Comparison of ENCODE assay signal across 22 cellular contexts in the genomic region with DNA sequence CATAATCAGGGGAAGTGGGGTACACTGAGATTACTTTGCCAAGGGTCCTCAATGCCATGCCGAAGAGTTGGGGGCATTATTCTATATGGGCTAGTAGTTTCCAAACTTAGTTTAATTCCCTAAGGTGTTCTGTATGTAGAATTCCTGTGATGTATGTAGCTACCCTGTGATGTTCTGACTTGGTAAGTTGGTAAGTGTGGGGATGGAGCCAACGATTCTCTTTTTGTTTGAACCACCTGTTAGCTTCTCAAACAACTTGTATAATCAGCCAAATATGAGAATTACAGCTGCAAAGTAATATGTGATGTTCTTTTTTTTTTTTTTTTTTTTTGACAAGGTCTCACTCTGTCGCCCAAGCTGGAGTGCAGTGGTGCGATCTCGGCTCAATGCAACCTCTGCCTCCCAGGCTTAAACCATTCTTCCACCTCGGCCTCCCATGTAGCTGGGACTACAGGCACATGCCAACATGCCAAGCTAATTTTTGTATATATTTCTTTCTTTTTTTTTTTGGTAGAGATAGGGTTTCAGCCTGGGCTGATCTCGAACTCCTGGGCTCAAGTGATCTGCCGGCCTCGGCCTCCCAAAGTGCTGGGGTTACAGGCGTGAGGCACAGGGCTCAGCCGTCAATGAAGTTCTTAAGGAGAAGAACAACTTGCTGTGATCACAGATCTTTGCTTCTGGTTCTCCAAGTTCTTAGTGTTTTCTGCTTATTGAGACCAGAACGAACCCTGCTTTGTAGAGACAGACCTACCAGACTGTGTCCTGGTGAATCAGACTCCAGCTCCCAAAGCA.
DNase-seq lines count a peak whose midpoint lies in the region; ATAC-seq, FAIRE-seq and TF ChIP-seq lines count a peak whose summit lies in the region.
"Had no signal": no experiment of that assay in that cellular context is flagged by ENCODE, and none has a peak within 500 bp of the region (broad histone marks: within the 10 kb centered on the region; RNA-seq: fewer than 3 reads in every experiment).

No MANE protein-coding gene starts in this region.

- no peak overlapping the region for H4K5ac ChIP-seq in mesendoderm (ENCODE audit: low read length)

- POLR2A ChIA-PET in CD4-positive, alpha-beta T cell (lab: Charles Lee) = no interaction called here

- H3K27me3 ChIP-seq in body of pancreas (no peaks in the 10 kb centered on the region), mesendoderm (ENCODE audit: insufficient read depth, low read length, poor library complexity) (no peaks in the 10 kb centered on the region), pancreas (no peaks in the 10 kb centered on the region)
- no peaks in the 10 kb centered on the region for H3K27me3 ChIP-seq in CD4-positive, alpha-beta T cell (ENCODE audit: control insufficient read depth, insufficient read depth, low read length)
- H3K27me3 ChIP-seq: BLaER1 had no signal

- H3K23ac ChIP-seq in mesendoderm (ENCODE audit: low read length) = no peak overlapping the region

- H3K36me3 ChIP-seq in body of pancreas (replicated peaks in 1 of 2; ENCODE audit: insufficient read depth in 1 of 2, low read depth in 2 of 2) (no peaks in the 10 kb centered on the region), mesendoderm (ENCODE audit: control insufficient read depth, insufficient read depth, low read length) (no peaks in the 10 kb centered on the region), pancreas (no peaks in the 10 kb centered on the region)
- H3K36me3 ChIP-seq: BLaER1 had no signal

- H3K9me3 Mint-ChIP-seq in CD4-positive, alpha-beta T cell = no peaks in the 10 kb centered on the region
- H3K9me3 Mint-ChIP-seq: CD8-positive, alpha-beta memory T cell had no signal

- ATAC-seq in body of pancreas = no peak
- ATAC-seq in pancreas = peak; percentile 47 to 90 (median 65)
- no peak for ATAC-seq in CD4-positive, alpha-beta T cell (ENCODE audit: poor library complexity)
- ATAC-seq: A549 had no signal

- WGBS in body of pancreas, 2 donors = 60 to 70% methylated on average over 12 of the region's 12 CpGs
- WGBS in mesendoderm (ENCODE audit: extremely low coverage, insufficient coverage, low lambda C conversion rate) = no CpG with 5 or more reads among the region's 12 CpGs
- WGBS in pancreas, 2 donors = 59 to 73% methylated on average over 12 of the region's 12 CpGs

- H3K4me1 Mint-ChIP-seq in CD4-positive, alpha-beta T cell (ENCODE audit: low read depth) = no peaks in the 10 kb centered on the region
- H3K4me1 Mint-ChIP-seq: CD4-positive, CD25-positive, alpha-beta regulatory T cell; CD8-positive, alpha-beta memory T cell had no signal

- no peak overlapping the region for H3K4me3 ChIP-seq in body of pancreas
- no peak overlapping the region for H3K4me3 ChIP-seq in mesendoderm (ENCODE audit: low read length)
- H3K4me3 ChIP-seq in pancreas = no peak overlapping the region
- H3K4me3 ChIP-seq: A549, BLaER1 had no signal

- DNase-seq in AG20443 (ENCODE audit: low spot score) (peak; percentile 9), body of pancreas (peak in 3 of 4 donors; percentile 25 to 35 (median 26)), mesendoderm (no peak), pancreas (peak in 3 of 6 donors; percentile 14 to 20 (median 18)), NCI-H1092 (lab: John Stamatoyannopoulos, UW) (no peak)
- no peak for DNase-seq in CD4-positive, alpha-beta T cell
- no peak for DNase-seq in activated CD8-positive, alpha-beta memory T cell treated with anti-CD3 and anti-CD28 coated beads, Interleukin-2, amount 50 U/mL, for 4 hours
- DNase-seq: 8988T; Calu3; CD4-positive, CD25-positive, alpha-beta regulatory T cell; CD8-positive, alpha-beta memory T cell; DMS153; DND-41; H7; HCEC 1CT had no signal

- intact Hi-C loops in body of pancreas (cut with DNase I) (no loop called here), pancreas (cut with DNase I) (no loop called here)
- intact Hi-C loops in CD4-positive, alpha-beta T cell (cut with DNase I, micrococcal nuclease) = no loop called here

- H3K27ac ChIP-seq in body of pancreas = no peak overlapping the region
- no peak overlapping the region for H3K27ac ChIP-seq in mesendoderm (ENCODE audit: low read depth, low read length)
- no peak overlapping the region for H3K27ac ChIP-seq in pancreas
- no peak overlapping the region for H3K27ac ChIP-seq in CD4-positive, alpha-beta T cell (ENCODE audit: low read depth, low read length)
- H3K27ac ChIP-seq: A549, BLaER1, C4-2B had no signal

- no peak overlapping the region for H3K27ac Mint-ChIP-seq in CD4-positive, alpha-beta T cell
- H3K27ac Mint-ChIP-seq: B cell; CD4-positive, CD25-positive, alpha-beta regulatory T cell; CD8-positive, alpha-beta memory T cell had no signal

- H3K4ac ChIP-seq in mesendoderm (ENCODE audit: low read depth, low read length) = no peak overlapping the region

- CTCF ChIA-PET in CD4-positive, alpha-beta T cell (lab: Charles Lee) = no interaction called here

- no peaks in the 10 kb centered on the region for H3K36me3 Mint-ChIP-seq in CD4-positive, alpha-beta T cell (ENCODE audit: low read depth)
- H3K36me3 Mint-ChIP-seq: CD4-positive, CD25-positive, alpha-beta regulatory T cell; CD8-positive, alpha-beta memory T cell had no signal

- no peak for TF ChIP-seq POLR2A in body of pancreas (IDR thresholded peaks at IDR 0.05)

- H3K27me3 Mint-ChIP-seq in CD4-positive, alpha-beta T cell = no peaks in the 10 kb centered on the region
- H3K27me3 Mint-ChIP-seq: B cell; CD4-positive, CD25-positive, alpha-beta regulatory T cell had no signal

- no peak overlapping the region for H2BK120ac ChIP-seq in mesendoderm (ENCODE audit: low read depth, low read length)

- no peaks in the 10 kb centered on the region for H3K79me1 ChIP-seq in mesendoderm (ENCODE audit: low read length)

- FAIRE-seq in pancreas (lab: Jason Lieb, UNC) = no peak
- FAIRE-seq: A549, G401.6, GM12892, H1 had no signal

- H3K56ac ChIP-seq in mesendoderm (ENCODE audit: low read length) = no peak overlapping the region

- H3K79me2 ChIP-seq in mesendoderm (ENCODE audit: control insufficient read depth, insufficient read depth, low read length) = no peaks in the 10 kb centered on the region

- no peak overlapping the region for H2BK5ac ChIP-seq in mesendoderm (ENCODE audit: low read length)

- H3K4me1 ChIP-seq in body of pancreas (peaks cover 15% of the 10 kb centered on the region), mesendoderm (ENCODE audit: control insufficient read depth, low read depth, low read length) (peaks cover 6% of the 10 kb centered on the region), pancreas (peaks cover 0 to 4% (median 0%) of the 10 kb centered on the region in 3 donors)
- H3K4me1 ChIP-seq: A549, BLaER1 had no signal

- peak overlapping the region; percentile 62 for H2AK5ac ChIP-seq in mesendoderm (ENCODE audit: low read length)

- no peak overlapping the region for H4K8ac ChIP-seq in mesendoderm (ENCODE audit: low read depth, low read length)

- H3K9ac ChIP-seq in mesendoderm (ENCODE audit: low read length) = no peak overlapping the region
- H3K9ac ChIP-seq: BLaER1 had no signal

- H3K9me3 ChIP-seq in body of pancreas (no peaks in the 10 kb centered on the region), pancreas (no peaks in the 10 kb centered on the region)
- H3K9me3 ChIP-seq in CD4-positive, alpha-beta T cell (ENCODE audit: control insufficient read depth, low read length) = no peaks in the 10 kb centered on the region
- H3K9me3 ChIP-seq: A549, BLaER1 had no signal

- no peak overlapping the region for H2BK15ac ChIP-seq in mesendoderm (replicated peaks; ENCODE audit: low read depth)

- TF ChIP-seq CTCF in body of pancreas (IDR thresholded peaks at IDR 0.05) (no peak), pancreas (IDR thresholded peaks at IDR 0.05) (no peak)
- no peak for TF ChIP-seq CTCF in CD4-positive, alpha-beta T cell (IDR thresholded peaks at IDR 0.05)

- no peak overlapping the region for H3K4me3 Mint-ChIP-seq in CD4-positive, alpha-beta T cell
- H3K4me3 Mint-ChIP-seq: B cell; CD4-positive, CD25-positive, alpha-beta regulatory T cell had no signal

- H3K4me2 ChIP-seq in mesendoderm (ENCODE audit: low read length) = no peak overlapping the region
- H3K4me2 ChIP-seq: A549, BLaER1 had no signal

- H3K18ac ChIP-seq in mesendoderm (ENCODE audit: low read length) = peak overlapping the region; percentile 40

Comparison
In these comparisons a context has a peak if more than half of its experiments do, and no peak if none do; other contexts are left out.
1. DNase-seq: peak in AG20443 (single experiment) and body of pancreas (3 of 4); none in mesendoderm (single experiment), CD4-positive, alpha-beta T cell (0 of 10), activated CD8-positive, alpha-beta memory T cell treated with anti-CD3 and anti-CD28 coated beads, Interleukin-2, amount 50 U/mL, for 4 hours (single experiment) and NCI-H1092 (single experiment).
2. ATAC-seq: peak in pancreas (4 of 4); none in body of pancreas (single experiment) and CD4-positive, alpha-beta T cell (single experiment).